In genomic region chr16:31377210-31377903, GRCh38 we compare ENCODE assay signal across 19 cellular contexts. TPM values are rescaled to one million over a fixed set of nuclear protein-coding genes. Genes with fewer than 3 reads are reported as not detected.
DNase-seq lines count a peak whose midpoint lies in the region; ATAC-seq, FAIRE-seq and TF ChIP-seq lines count a peak whose summit lies in the region.
"Had no signal": no experiment of that assay in that cellular context is flagged by ENCODE, and none has a peak within 500 bp of the region (broad histone marks: within the 10 kb centered on the region; RNA-seq: fewer than 3 reads in every experiment).

No MANE protein-coding gene starts in this region.

- H3K18ac ChIP-seq in mesenchymal stem cell (ENCODE audit: low read depth in 1 of 2, low read length in 2 of 2), result no peak overlapping the region

- H3K9ac ChIP-seq in MM.1S (ENCODE audit: low read length) (no peak overlapping the region), astrocyte (ENCODE audit: low read length) (no peak overlapping the region), mesenchymal stem cell (ENCODE audit: low read length) (no peak overlapping the region)

- peak overlapping the region; percentile 26 for H3K27ac Mint-ChIP-seq in astrocyte (ENCODE audit: unreplicated experiment)
- H3K27ac Mint-ChIP-seq in stimulated activated effector memory CD8-positive, alpha-beta T cell treated with anti-CD3 and anti-CD28 coated beads, Interleukin-12 subunit alpha, Interleukin-12 subunit beta, amount 100 ng/mL, for 72 hours, result peak overlapping the region; percentile 32

- TF ChIP-seq CTCF in MM.1S (IDR thresholded peaks at IDR 0.05; ENCODE audit: low read length) (no peak), astrocyte (IDR thresholded peaks at IDR 0.05; ENCODE audit: insufficient read depth, low read depth, low read length) (no peak), WERI-Rb-1 (IDR thresholded peaks at IDR 0.05; ENCODE audit: low read depth, low read length) (no peak)

- H2BK15ac ChIP-seq in mesenchymal stem cell (ENCODE audit: low read depth, poor library complexity, severe bottlenecking), result no peak overlapping the region

- WGBS in mesenchymal stem cell, result 65% methylated on average over 7 of the region's 7 CpGs

- H3K79me2 ChIP-seq in MM.1S (ENCODE audit: low read length), result no peaks in the 10 kb centered on the region
- H3K79me2 ChIP-seq in astrocyte (ENCODE audit: insufficient read depth, low read length), result no peaks in the 10 kb centered on the region

- H3K4me2 ChIP-seq in MM.1S (ENCODE audit: low read depth, low read length) (peak overlapping the region; percentile 44; the same call in 1 of the 2 replicates), astrocyte (ENCODE audit: low read length) (no peak overlapping the region), mesenchymal stem cell (ENCODE audit: low read length, poor library complexity, severe bottlenecking) (no peak overlapping the region)

- H3K4me1 ChIP-seq in MM.1S (ENCODE audit: low read length) (peaks cover 14% of the 10 kb centered on the region), astrocyte (ENCODE audit: insufficient read depth, low read length) (no peaks in the 10 kb centered on the region), mesenchymal stem cell (ENCODE audit: control insufficient read depth, insufficient read depth, low read depth, low read length) (peaks cover under 1% of the 10 kb centered on the region)

- no peak for FAIRE-seq in astrocyte (lab: Jason Lieb, UNC)
- FAIRE-seq: GM19239 had no signal

- H3K27ac ChIP-seq in MM.1S (ENCODE audit: low read length) (peak overlapping the region; percentile 46; the same call in 1 of the 2 replicates), astrocyte (ENCODE audit: low read depth, low read length) (no peak overlapping the region), mesenchymal stem cell (ENCODE audit: low read length, poor library complexity, severe bottlenecking) (no peak overlapping the region), WERI-Rb-1 (no peak overlapping the region)
- H3K27ac ChIP-seq: RWPE1 had no signal

- H3K36me3 ChIP-seq in MM.1S (replicated peaks; ENCODE audit: insufficient read depth, low read length) (no peaks in the 10 kb centered on the region), astrocyte (ENCODE audit: insufficient read depth, low read length) (no peaks in the 10 kb centered on the region), mesenchymal stem cell (ENCODE audit: control insufficient read depth in 1 of 2, insufficient read depth in 2 of 2, low read depth in 1 of 2, low read length in 2 of 2) (no peaks in the 10 kb centered on the region), WERI-Rb-1 (no peaks in the 10 kb centered on the region)

- H3K4me1 Mint-ChIP-seq in astrocyte (ENCODE audit: low read depth, unreplicated experiment), result no peaks in the 10 kb centered on the region
- peaks cover 23% of the 10 kb centered on the region for H3K4me1 Mint-ChIP-seq in stimulated activated effector memory CD8-positive, alpha-beta T cell treated with anti-CD3 and anti-CD28 coated beads, Interleukin-12 subunit alpha, Interleukin-12 subunit beta, amount 100 ng/mL, for 72 hours

- H3F3A ChIP-seq in MM.1S (ENCODE audit: insufficient read depth, low read length), result peaks cover 5% of the 10 kb centered on the region; the same call in 1 of the 2 replicates

- peak overlapping the region; percentile 3 for H4K91ac ChIP-seq in mesenchymal stem cell (ENCODE audit: low read length)

- peaks cover 8% of the 10 kb centered on the region for H3K9me3 Mint-ChIP-seq in astrocyte (ENCODE audit: unreplicated experiment)
- no peaks in the 10 kb centered on the region for H3K9me3 Mint-ChIP-seq in stimulated activated effector memory CD8-positive, alpha-beta T cell treated with anti-CD3 and anti-CD28 coated beads, Interleukin-12 subunit alpha, Interleukin-12 subunit beta, amount 100 ng/mL, for 72 hours

- no peaks in the 10 kb centered on the region for H3K36me3 Mint-ChIP-seq in astrocyte (ENCODE audit: low read depth, unreplicated experiment)
- H3K36me3 Mint-ChIP-seq in stimulated activated effector memory CD8-positive, alpha-beta T cell treated with anti-CD3 and anti-CD28 coated beads, Interleukin-12 subunit alpha, Interleukin-12 subunit beta, amount 100 ng/mL, for 72 hours, result peaks cover 22% of the 10 kb centered on the region

- H3K4ac ChIP-seq in mesenchymal stem cell (ENCODE audit: low read depth in 1 of 2, low read length in 2 of 2), result no peak overlapping the region

- H3K79me1 ChIP-seq in mesenchymal stem cell (replicated peaks; ENCODE audit: low read length, poor library complexity, severe bottlenecking), result no peaks in the 10 kb centered on the region

- H3K9me2 ChIP-seq in MM.1S (replicated peaks; ENCODE audit: insufficient read depth, low read length), result no peaks in the 10 kb centered on the region

- no peak overlapping the region for H2BK12ac ChIP-seq in mesenchymal stem cell (ENCODE audit: low read length in 2 of 2)

- no peak overlapping the region; the same call in 1 of the 2 replicates for H2AFZ ChIP-seq in MM.1S (ENCODE audit: low read length)
- H2AFZ ChIP-seq in astrocyte (ENCODE audit: low read depth, low read length), result no peak overlapping the region
- H2AFZ ChIP-seq in mesenchymal stem cell (ENCODE audit: low read depth, low read length), result no peak overlapping the region

- H4K20me1 ChIP-seq in MM.1S (ENCODE audit: insufficient read depth, low read length), result no peaks in the 10 kb centered on the region
- no peaks in the 10 kb centered on the region for H4K20me1 ChIP-seq in astrocyte (ENCODE audit: insufficient read depth, low read length)

- no peak overlapping the region for H4K8ac ChIP-seq in mesenchymal stem cell (ENCODE audit: low read length)

- no peak overlapping the region for H2AK5ac ChIP-seq in mesenchymal stem cell (ENCODE audit: low read length, severe bottlenecking)

- no peak overlapping the region for H3K4me3 ChIP-seq in MM.1S (ENCODE audit: low read length)
- H3K4me3 ChIP-seq in astrocyte (ENCODE audit: insufficient read depth, low read depth, low read length), result no peak overlapping the region
- no peak overlapping the region for H3K4me3 ChIP-seq in mesenchymal stem cell (ENCODE audit: insufficient read depth in 1 of 2, low read depth in 1 of 2, low read length in 2 of 2)
- no peak overlapping the region for H3K4me3 ChIP-seq in WERI-Rb-1 (ENCODE audit: low read depth, low read length)

- H3K23ac ChIP-seq in mesenchymal stem cell (ENCODE audit: low read length in 2 of 2), result no peak overlapping the region

- no peak overlapping the region for H2BK5ac ChIP-seq in mesenchymal stem cell (ENCODE audit: low read depth, low read length, poor library complexity, severe bottlenecking)

- no peak overlapping the region for H3K14ac ChIP-seq in mesenchymal stem cell (ENCODE audit: low read length in 2 of 2)

- ATAC-seq in stimulated activated effector memory CD8-positive, alpha-beta T cell treated with anti-CD3 and anti-CD28 coated beads, Interleukin-12 subunit alpha, Interleukin-12 subunit beta, amount 100 ng/mL, for 72 hours, result peak; percentile 36

- DNase-seq in MM.1S (peak; percentile 22), astrocyte (ENCODE audit: low read depth) (no peak), mesenchymal stem cell (no peak), NCI-H1930 (lab: John Stamatoyannopoulos, UW) (no peak), WERI-Rb-1 (no peak), germinal center (ENCODE audit: low spot score) (no peak)
- DNase-seq in stimulated activated effector memory CD8-positive, alpha-beta T cell treated with anti-CD3 and anti-CD28 coated beads, Interleukin-12 subunit alpha, Interleukin-12 subunit beta, amount 100 ng/mL, for 72 hours (ENCODE audit: low spot score in 2 of 2), result no peak
- DNase-seq: EL, Kasumi-1, NCI-H1105 treated with DMSO at 0.1 percent for 48 hours, NCI-H187, NCI-H2171, NCI-H446 treated with DMSO at 0.1 percent for 48 hours, NCI-H748 treated with DMSO at 0.1 percent for 48 hours had no signal

- H2BK120ac ChIP-seq in mesenchymal stem cell (ENCODE audit: low read depth, low read length), result no peak overlapping the region

- peaks cover 58% of the 10 kb centered on the region for H3K27me3 Mint-ChIP-seq in astrocyte (ENCODE audit: low read depth, unreplicated experiment)
- H3K27me3 Mint-ChIP-seq: IgD-negative memory B cell had no signal

- H3K27me3 ChIP-seq in MM.1S (replicated peaks; ENCODE audit: insufficient read depth, low read length) (peaks cover 30% of the 10 kb centered on the region), astrocyte (ENCODE audit: insufficient read depth, low read length) (no peaks in the 10 kb centered on the region), mesenchymal stem cell (ENCODE audit: control insufficient read depth in 1 of 2, insufficient read depth in 1 of 2, low read length in 2 of 2) (peaks cover 13 to 40% of the 10 kb centered on the region in 2 experiments), WERI-Rb-1 (ENCODE audit: insufficient read depth, low read depth, severe bottlenecking) (peaks cover 56% of the 10 kb centered on the region)

- H3K4me3 Mint-ChIP-seq in astrocyte (ENCODE audit: unreplicated experiment), result no peak overlapping the region
- no peak overlapping the region for H3K4me3 Mint-ChIP-seq in stimulated activated effector memory CD8-positive, alpha-beta T cell treated with anti-CD3 and anti-CD28 coated beads, Interleukin-12 subunit alpha, Interleukin-12 subunit beta, amount 100 ng/mL, for 72 hours
- H3K4me3 Mint-ChIP-seq: IgD-negative memory B cell had no signal

- H3K9me3 ChIP-seq in MM.1S (replicated peaks; ENCODE audit: insufficient read depth, low read length) (no peaks in the 10 kb centered on the region), astrocyte (ENCODE audit: insufficient read depth, low read depth, low read length) (no peaks in the 10 kb centered on the region), mesenchymal stem cell (ENCODE audit: control insufficient read depth, low read length) (no peaks in the 10 kb centered on the region), WERI-Rb-1 (ENCODE audit: severe bottlenecking) (peaks cover 7% of the 10 kb centered on the region)

RNA-seq across cellular contexts. Expression of gene ITGAD, which starts 15.8 kb away (rescaled TPM):
- not detected in 2 replicates for total RNA-seq in astrocyte
- polyA plus RNA-seq in mesenchymal stem cell (2013, experiment 1 of 2), result not detected
- not detected for polyA plus RNA-seq in mesenchymal stem cell (2013, experiment 2 of 2)
- total RNA-seq: H7, HT-29 had no signal
- polyA plus RNA-seq: IgD-negative memory B cell had no signal

RNA-seq across cellular contexts. Expression of gene ITGAX, which starts 22.4 kb away (rescaled TPM):
- 0.27 TPM in 1 of 2 replicates, not detected in the other for total RNA-seq in astrocyte
- polyA plus RNA-seq in mesenchymal stem cell (2013, experiment 1 of 2), result not detected
- not detected for polyA plus RNA-seq in mesenchymal stem cell (2013, experiment 2 of 2)

RNA-seq across cellular contexts. Expression of gene COX6A2, which starts 50.8 kb away (rescaled TPM):
- total RNA-seq in astrocyte, result not detected in 2 replicates
- not detected for polyA plus RNA-seq in mesenchymal stem cell (2013, experiment 1 of 2)
- polyA plus RNA-seq in mesenchymal stem cell (2013, experiment 2 of 2), result not detected
- total RNA-seq: H7, HT-29 had no signal
- polyA plus RNA-seq: IgD-negative memory B cell had no signal
